8 cellular contexts compared by ENCODE assay signal in the genomic region with DNA sequence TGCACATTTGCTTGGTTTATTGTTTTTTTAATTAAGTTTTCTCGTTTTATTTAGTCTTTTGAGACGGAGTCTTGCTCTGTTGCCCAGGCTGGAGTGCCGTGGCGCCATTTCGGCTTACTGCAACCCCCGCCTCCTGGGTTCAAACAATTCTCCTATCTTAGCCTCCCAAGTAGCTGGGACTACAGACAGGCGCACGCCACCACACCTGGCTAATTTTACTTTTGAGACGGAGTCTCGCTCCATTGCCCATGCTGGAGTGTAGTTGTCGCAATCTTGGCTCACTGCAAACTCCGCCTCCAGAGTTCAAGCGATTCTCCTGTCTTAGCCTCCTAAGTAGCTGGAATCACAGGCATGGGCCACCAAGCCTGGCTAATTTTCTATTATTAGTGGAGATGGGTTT. TPM values are rescaled to one million over a fixed set of nuclear protein-coding genes. Genes with fewer than 3 reads are reported as not detected.
DNase-seq lines count a peak whose midpoint lies in the region; ATAC-seq and TF ChIP-seq lines count a peak whose summit lies in the region.

No MANE protein-coding gene starts in this region.

- TF ChIP-seq CTCF in GM12865 (IDR thresholded peaks at IDR 0.05; ENCODE audit: insufficient read depth, low read depth, low read length, missing control alignments) (no peak), fibroblast of mammary gland (conservative IDR thresholded peaks at IDR 0.05; ENCODE audit: control insufficient read depth, insufficient read depth, low read depth, low read length) (no peak)

- peak overlapping the region; percentile 80 for H3K4me3 ChIP-seq in GM12865 (ENCODE audit: low read depth, low read length)
- H3K4me3 ChIP-seq in SJCRH30: peak overlapping the region; percentile 69
- peak overlapping the region; percentile 97 for H3K4me3 ChIP-seq in fibroblast of mammary gland (ENCODE audit: control insufficient read depth, low read depth, low read length)
- peak overlapping the region; percentile 91 for H3K4me3 ChIP-seq in rectal smooth muscle tissue (ENCODE audit: low read length)

- ATAC-seq in esophagus mucosa: no peak

- peaks cover 47% of the 10 kb centered on the region for H3K4me1 ChIP-seq in SJCRH30
- H3K4me1 ChIP-seq in rectal smooth muscle tissue (ENCODE audit: control insufficient read depth, insufficient read depth, low read length): peaks cover 22% of the 10 kb centered on the region

- no peaks in the 10 kb centered on the region for H3K9me3 ChIP-seq in SJCRH30 (replicated peaks)

- H3K27me3 ChIP-seq in SJCRH30 (no peaks in the 10 kb centered on the region), rectal smooth muscle tissue (ENCODE audit: control insufficient read depth, insufficient read depth, low read length) (no peaks in the 10 kb centered on the region)

- DNase-seq in GM12865 (ENCODE audit: low read depth) (peak; percentile 61), SJCRH30 (no peak), fibroblast of mammary gland (ENCODE audit: low read depth) (no peak), NCI-H69 (lab: John Stamatoyannopoulos, UW) (no peak), NCI-H524 (lab: John Stamatoyannopoulos, UW) (no peak), occipital lobe (lab: John Stamatoyannopoulos, UW) (no peak)

- H3K36me3 ChIP-seq in SJCRH30 (peaks cover 60% of the 10 kb centered on the region), rectal smooth muscle tissue (ENCODE audit: control insufficient read depth, insufficient read depth, low read length) (peaks cover 30% of the 10 kb centered on the region)

- H3K27ac ChIP-seq in SJCRH30: no peak overlapping the region
- no peak overlapping the region for H3K27ac ChIP-seq in rectal smooth muscle tissue (ENCODE audit: low read depth, low read length)

- no peak overlapping the region for H3K9ac ChIP-seq in rectal smooth muscle tissue (ENCODE audit: low read length)

RNA-seq across cellular contexts. Expression of a gene that starts 1.3 kb away (rescaled TPM):
- 2,113 and 3,052 TPM in 2 replicates for total RNA-seq in SJCRH30 (2014; rRNA removed; shearing (Covaris generic))
- total RNA-seq in occipital lobe: 1,641 TPM
- total RNA-seq in esophagus mucosa: 1,727 TPM

RNA-seq across cellular contexts. Expression of a gene that starts 10.9 kb away (rescaled TPM):
- 70.7 and 81.6 TPM in 2 replicates for total RNA-seq in SJCRH30 (2014; rRNA removed; shearing (Covaris generic))
- total RNA-seq in occipital lobe: 34.2 TPM
- 36.1 TPM for total RNA-seq in esophagus mucosa

RNA-seq across cellular contexts. Expression of a gene that starts 12.6 kb away (rescaled TPM):
- 32.1 and 34.6 TPM in 2 replicates for total RNA-seq in SJCRH30 (2014; rRNA removed; shearing (Covaris generic))
- total RNA-seq in occipital lobe (19.2 TPM), esophagus mucosa (36.7 TPM)

RNA-seq across cellular contexts. Expression of a gene that starts 20.8 kb away (rescaled TPM):
- total RNA-seq in SJCRH30 (2014; rRNA removed; shearing (Covaris generic)): 0.25 and 0.71 TPM in 2 replicates
- total RNA-seq in occipital lobe (not detected), esophagus mucosa (0.72 TPM)

RNA-seq across cellular contexts. Expression of a gene that starts 29.0 kb away (rescaled TPM):
- total RNA-seq in SJCRH30 (2014; rRNA removed; shearing (Covaris generic)): not detected in 2 replicates
- total RNA-seq in occipital lobe (not detected), esophagus mucosa (36.5 TPM)
